Comparison of ENCODE assay signal across 8 cellular contexts in the genomic region with DNA sequence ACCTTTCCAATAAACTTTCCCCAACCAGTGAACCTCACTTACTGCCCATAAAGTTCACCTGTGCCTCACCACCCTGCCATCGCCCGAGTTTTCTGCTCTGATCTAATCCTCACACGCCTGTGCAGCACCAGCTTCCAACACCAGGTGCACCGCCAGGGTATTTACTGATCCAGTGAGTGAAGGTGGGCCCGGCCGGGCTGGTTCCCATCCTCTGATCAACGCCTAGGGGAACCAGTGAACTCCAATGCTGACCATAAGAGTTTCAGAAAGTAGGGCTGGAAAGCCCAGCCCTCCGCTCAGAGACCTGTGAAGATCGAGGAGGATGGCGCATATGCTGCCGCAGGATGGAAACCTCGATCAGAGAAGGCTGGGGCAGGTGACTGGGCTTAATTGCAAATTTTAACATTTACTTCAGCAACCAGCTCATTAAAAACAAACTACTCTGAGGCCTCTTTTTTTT. TPM values are rescaled to one million over a fixed set of nuclear protein-coding genes. Genes with fewer than 3 reads are reported as not detected.
DNase-seq lines count a peak whose midpoint lies in the region; ATAC-seq and TF ChIP-seq lines count a peak whose summit lies in the region.

No MANE protein-coding gene starts in this region.

- ATAC-seq in HG03097 (IDR thresholded peaks at IDR 0.05; ENCODE audit: low FRiP score, unreplicated experiment): peak; percentile 28
- ATAC-seq in omental fat pad (ENCODE audit: low FRiP score): peak; percentile 52
- peak; percentile 70 for ATAC-seq in upper lobe of right lung

- peaks cover 0 to 6% (median 0%) of the 10 kb centered on the region in 3 donors for H3K36me3 ChIP-seq in esophagus squamous epithelium
- no peaks in the 10 kb centered on the region for H3K36me3 ChIP-seq in upper lobe of right lung

- peak; percentile 57 to 90 (median 74) for TF ChIP-seq CTCF in esophagus squamous epithelium (IDR thresholded peaks at IDR 0.05)
- TF ChIP-seq CTCF in omental fat pad (IDR thresholded peaks at IDR 0.05): no peak
- peak; percentile 39 for TF ChIP-seq CTCF in upper lobe of right lung (IDR thresholded peaks at IDR 0.05)

- no peak for TF ChIP-seq POLR2A in esophagus squamous epithelium (IDR thresholded peaks at IDR 0.05)

- no peaks in the 10 kb centered on the region for H3K27me3 ChIP-seq in esophagus squamous epithelium
- no peaks in the 10 kb centered on the region for H3K27me3 ChIP-seq in upper lobe of right lung

- 3 to 18% methylated on average over 5 to 12 of the region's 12 CpGs for WGBS in esophagus squamous epithelium, 2 donors

- H3K9me3 ChIP-seq in esophagus squamous epithelium: no peaks in the 10 kb centered on the region
- no peaks in the 10 kb centered on the region for H3K9me3 ChIP-seq in upper lobe of right lung

- DNase-seq in SIG-M5 treated with dmso at 0.1 percent for 504 hours (lab: John Stamatoyannopoulos, UW; ENCODE audit: unreplicated experiment) (peak; percentile 64), SIG-M5 (lab: John Stamatoyannopoulos, UW) (no peak), NCI-H748 (lab: John Stamatoyannopoulos, UW; ENCODE audit: unreplicated experiment) (peak; percentile 74), activated T-cell treated with anti-CD3 and anti-CD28 coated beads for 4 hours (peak; percentile 43), esophagus squamous epithelium (lab: John Stamatoyannopoulos, UW) (no peak), omental fat pad (ENCODE audit: low spot score) (peak; percentile 53), upper lobe of right lung (peak; percentile 81)

- H3K27ac ChIP-seq in esophagus squamous epithelium (peak overlapping the region; percentile 91 to 96 (median 96)), upper lobe of right lung (peak overlapping the region; percentile 94)

- peak overlapping the region; percentile 43 to 83 (median 68) for H3K4me3 ChIP-seq in esophagus squamous epithelium
- H3K4me3 ChIP-seq in upper lobe of right lung: peak overlapping the region; percentile 79

- intact Hi-C loops in esophagus squamous epithelium (cut with DNase I) (no loop called here), upper lobe of right lung (cut with DNase I) (no loop called here)

- H3K4me1 ChIP-seq in esophagus squamous epithelium: peaks cover 12 to 42% (median 26%) of the 10 kb centered on the region in 3 donors
- peaks cover 21% of the 10 kb centered on the region for H3K4me1 ChIP-seq in upper lobe of right lung

RNA-seq across cellular contexts. Expression of a gene that starts 0.7 kb away (rescaled TPM):
- total RNA-seq in esophagus squamous epithelium (10 to 100 TPM; 26.3 to 51.0 (median 37.8) TPM), omental fat pad (10 to 100 TPM; 25.8 to 42.4 (median 31.8) TPM), upper lobe of right lung (19.5 TPM)

RNA-seq across cellular contexts. Expression of a gene that starts 6.5 kb away (rescaled TPM):
- 1,000 to 10,000 TPM; 1,011 to 2,279 (median 1,490) TPM for total RNA-seq in esophagus squamous epithelium
- total RNA-seq in omental fat pad: 1,000 to 10,000 TPM; 2,379 to 4,265 (median 3,293) TPM
- 1,254 TPM for total RNA-seq in upper lobe of right lung

RNA-seq across cellular contexts. Expression of a gene that starts 23.6 kb away (rescaled TPM):
- total RNA-seq in esophagus squamous epithelium: 10 to 100 TPM; 42.6 to 70.8 (median 62.5) TPM
- 100 to 1,000 TPM; 129 to 447 (median 345) TPM for total RNA-seq in omental fat pad
- 101 TPM for total RNA-seq in upper lobe of right lung

RNA-seq across cellular contexts. Expression of a gene that starts 33.6 kb away (rescaled TPM):
- total RNA-seq in esophagus squamous epithelium: 1 to 10 TPM; 1.5 to 3.8 (median 2.3) TPM
- total RNA-seq in omental fat pad: 1 to 10 TPM; 3.5 to 5.5 (median 4.9) TPM
- 8.4 TPM for total RNA-seq in upper lobe of right lung

RNA-seq across cellular contexts. Expression of a gene that starts 35.3 kb away (rescaled TPM):
- total RNA-seq in esophagus squamous epithelium: 1,000 to 10,000 TPM in 3 of 4 donors, 100 to 1,000 TPM in 1; 966 to 4,641 (median 3,066) TPM
- 1,000 to 10,000 TPM; 2,553 to 3,094 (median 2,929) TPM for total RNA-seq in omental fat pad
- total RNA-seq in upper lobe of right lung: 2,726 TPM

Comparison
In these comparisons a context has a peak if more than half of its experiments do, and no peak if none do; other contexts are left out.
1. DNase-seq: peak in SIG-M5 treated with dmso at 0.1 percent for 504 hours (single experiment), NCI-H748 (single experiment), activated T-cell treated with anti-CD3 and anti-CD28 coated beads for 4 hours (single experiment), omental fat pad (single experiment) and upper lobe of right lung (single experiment); none in SIG-M5 (single experiment) and esophagus squamous epithelium (single experiment).
2. CTCF ChIP-seq: peak in esophagus squamous epithelium (6 of 6) and upper lobe of right lung (single experiment); none in omental fat pad (0 of 3).
3. Peak in every context shown above with its lines, with median percentiles within 50 percentile points of each other: ATAC-seq.